In genomic region chr7:44311561-44312495, GRCh38 we compare ENCODE assay signal across 1 cellular context.
TF ChIP-seq lines count a peak whose summit lies in the region.

No MANE protein-coding gene starts in this region.

TF ChIP-seq in HepG2, 621 proteins besides CTCF, POLR2A, EP300 and RAD21:
- TF ChIP-seq ZBTB38 (CRISPR knock-in tag; IDR thresholded peaks at IDR 0.05) (no peak), ZXDC (CRISPR knock-in tag; IDR thresholded peaks at IDR 0.05) (no peak), MXI1 (IDR thresholded peaks at IDR 0.05; ENCODE audit: borderline replicate concordance, low read depth, low read length) (no peak), SMAD9 (CRISPR knock-in tag; IDR thresholded peaks at IDR 0.05) (no peak), SMAD3 (CRISPR knock-in tag; IDR thresholded peaks at IDR 0.05) (no peak), ZNF264 (CRISPR knock-in tag; IDR thresholded peaks at IDR 0.05) (no peak), ZNF513 (CRISPR knock-in tag; conservative IDR thresholded peaks at IDR 0.05) (no peak), ZNF318 (CRISPR knock-in tag; IDR thresholded peaks at IDR 0.05) (no peak), HDAC2 (CRISPR knock-in tag; IDR thresholded peaks at IDR 0.05) (no peak), TBL1XR1 (IDR thresholded peaks at IDR 0.05; ENCODE audit: borderline replicate concordance, low read length, partially characterized antibody) (no peak), RFX1 (IDR thresholded peaks at IDR 0.05) (no peak), FLYWCH1 (CRISPR knock-in tag; IDR thresholded peaks at IDR 0.05) (no peak), U2AF1 (optimal IDR thresholded peaks at IDR 0.05; ENCODE audit: low read depth, low read length) (no peak), HOXD1 (CRISPR knock-in tag; IDR thresholded peaks at IDR 0.05) (no peak), ZFYVE20 (CRISPR knock-in tag; IDR thresholded peaks at IDR 0.05; ENCODE audit: borderline replicate concordance, low read depth) (no peak), ZNF660 (CRISPR knock-in tag; IDR thresholded peaks at IDR 0.05; ENCODE audit: borderline replicate concordance, low read depth) (no peak)
- TF ChIP-seq, protein P1, sequence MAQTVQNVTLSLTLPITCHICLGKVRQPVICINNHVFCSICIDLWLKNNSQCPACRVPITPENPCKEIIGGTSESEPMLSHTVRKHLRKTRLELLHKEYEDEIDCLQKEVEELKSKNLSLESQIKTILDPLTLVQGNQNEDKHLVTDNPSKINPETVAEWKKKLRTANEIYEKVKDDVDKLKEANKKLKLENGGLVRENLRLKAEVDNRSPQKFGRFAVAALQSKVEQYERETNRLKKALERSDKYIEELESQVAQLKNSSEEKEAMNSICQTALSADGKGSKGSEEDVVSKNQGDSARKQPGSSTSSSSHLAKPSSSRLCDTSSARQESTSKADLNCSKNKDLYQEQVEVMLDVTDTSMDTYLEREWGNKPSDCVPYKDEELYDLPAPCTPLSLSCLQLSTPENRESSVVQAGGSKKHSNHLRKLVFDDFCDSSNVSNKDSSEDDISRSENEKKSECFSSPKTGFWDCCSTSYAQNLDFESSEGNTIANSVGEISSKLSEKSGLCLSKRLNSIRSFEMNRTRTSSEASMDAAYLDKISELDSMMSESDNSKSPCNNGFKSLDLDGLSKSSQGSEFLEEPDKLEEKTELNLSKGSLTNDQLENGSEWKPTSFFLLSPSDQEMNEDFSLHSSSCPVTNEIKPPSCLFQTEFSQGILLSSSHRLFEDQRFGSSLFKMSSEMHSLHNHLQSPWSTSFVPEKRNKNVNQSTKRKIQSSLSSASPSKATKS (CRISPR knock-in tag; IDR thresholded peaks at IDR 0.05): no peak
